ENCODE assay signal across 1 cellular context in the genomic region with DNA sequence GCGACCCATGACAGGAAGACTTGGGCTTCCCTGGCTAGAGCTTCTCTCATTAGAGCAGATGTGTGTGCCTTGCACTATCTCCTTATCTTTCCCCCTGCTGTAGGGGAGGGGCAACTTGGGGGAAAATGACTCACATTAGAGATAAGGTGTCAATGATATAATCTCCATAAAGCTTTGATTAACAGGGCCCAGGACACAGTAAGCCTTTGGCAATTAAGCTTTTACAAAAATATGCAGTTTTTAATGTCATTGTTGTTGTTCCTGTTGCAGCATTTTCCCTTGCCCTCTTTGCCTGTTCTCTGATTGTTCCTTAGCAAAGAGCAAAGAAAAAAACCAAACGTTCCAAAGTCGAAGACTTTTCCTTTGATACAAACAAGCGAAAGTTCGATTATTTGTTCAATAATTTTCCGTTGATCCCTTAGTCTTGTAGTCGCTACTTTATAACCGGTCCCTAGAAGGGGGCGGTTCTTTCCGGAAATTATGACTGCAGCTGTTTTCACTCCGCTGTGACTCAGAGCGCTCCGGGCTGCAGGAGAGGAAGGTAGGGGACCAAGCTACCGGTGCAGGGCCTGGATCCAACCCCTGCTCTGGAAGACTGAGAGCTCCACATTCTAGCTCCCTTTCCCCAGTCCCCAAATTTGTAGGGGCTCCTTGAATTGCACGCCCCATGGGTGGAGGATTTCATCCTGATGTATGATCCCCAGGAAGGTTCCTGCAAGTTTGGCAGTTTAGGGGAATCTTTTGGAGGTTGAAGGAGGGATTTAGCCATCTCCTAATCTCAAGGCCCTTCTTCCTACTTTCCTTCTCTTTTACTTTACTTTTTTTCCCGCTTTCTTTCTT.
TF ChIP-seq lines count a peak whose summit lies in the region.

TSS of gene VWA5A (plus strand) at position 509 of the 840 bp plus-strand sequence. CDS start 2,062 bp downstream, outside the sequence.

TF ChIP-seq in K562, 482 proteins besides CTCF, POLR2A, EP300 and RAD21 (continued from another document and continues in another):
- TF ChIP-seq, protein P1, sequence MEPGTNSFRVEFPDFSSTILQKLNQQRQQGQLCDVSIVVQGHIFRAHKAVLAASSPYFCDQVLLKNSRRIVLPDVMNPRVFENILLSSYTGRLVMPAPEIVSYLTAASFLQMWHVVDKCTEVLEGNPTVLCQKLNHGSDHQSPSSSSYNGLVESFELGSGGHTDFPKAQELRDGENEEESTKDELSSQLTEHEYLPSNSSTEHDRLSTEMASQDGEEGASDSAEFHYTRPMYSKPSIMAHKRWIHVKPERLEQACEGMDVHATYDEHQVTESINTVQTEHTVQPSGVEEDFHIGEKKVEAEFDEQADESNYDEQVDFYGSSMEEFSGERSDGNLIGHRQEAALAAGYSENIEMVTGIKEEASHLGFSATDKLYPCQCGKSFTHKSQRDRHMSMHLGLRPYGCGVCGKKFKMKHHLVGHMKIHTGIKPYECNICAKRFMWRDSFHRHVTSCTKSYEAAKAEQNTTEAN (CRISPR knock-in tag; IDR thresholded peaks at IDR 0.05): no peak
- TF ChIP-seq HNRNPLL (IDR thresholded peaks at IDR 0.05; ENCODE audit: low read depth, low read length, poor library complexity, severe bottlenecking) (no peak), TAF1 (IDR thresholded peaks at IDR 0.05; ENCODE audit: control insufficient read depth, extremely low read depth, insufficient read depth, low read length, severe bottlenecking) (peak; percentile 77), ZNF316 (IDR thresholded peaks at IDR 0.05) (no peak), ZNF263 (CRISPR knock-in tag; IDR thresholded peaks at IDR 0.05; ENCODE audit: borderline replicate concordance) (no peak), SP1 (CRISPR knock-in tag; IDR thresholded peaks at IDR 0.05) (peak; percentile 45; the same call in 1 of the 2 replicates), TARDBP (IDR thresholded peaks at IDR 0.05) (no peak), ID3 (CRISPR knock-in tag; IDR thresholded peaks at IDR 0.05) (no peak), ID3 (tag; IDR thresholded peaks at IDR 0.05) (no peak), YY1 (IDR thresholded peaks at IDR 0.05; ENCODE audit: borderline replicate concordance in 1 of 3, control insufficient read depth in 1 of 3, extremely low read depth in 1 of 3, insufficient read depth in 3 of 3, insufficient read length in 1 of 3, insufficient replicate concordance in 2 of 3, low read depth in 1 of 3, low read length in 2 of 3) (peak in 1 of 3 experiments; percentile 59), POLR2B (IDR thresholded peaks at IDR 0.05; ENCODE audit: low read depth, partially characterized antibody) (peak; percentile 80), JUN (IDR thresholded peaks at IDR 0.05; ENCODE audit: borderline replicate concordance, low read depth, low read length) (peak; percentile 67; the same call in 1 of the 2 replicates), JUN (CRISPR knock-in tag; IDR thresholded peaks at IDR 0.05; ENCODE audit: borderline replicate concordance) (no peak), ZNF717 (CRISPR knock-in tag; IDR thresholded peaks at IDR 0.05) (no peak), E2F3 (CRISPR knock-in tag; IDR thresholded peaks at IDR 0.05) (no peak), TEAD4 (IDR thresholded peaks at IDR 0.05; ENCODE audit: low read length) (0 out of 2 replicates have a peak, but pooled peaks have one; percentile 17), TEAD4 (CRISPR knock-in tag; IDR thresholded peaks at IDR 0.05; ENCODE audit: borderline replicate concordance) (no peak), STAT5A (IDR thresholded peaks at IDR 0.05; ENCODE audit: borderline replicate concordance, low read length) (peak; percentile 46; the same call in 1 of the 2 replicates), POLR2H (tag; IDR thresholded peaks at IDR 0.05; ENCODE audit: low read depth) (peak; percentile 91), ETS1 (conservative IDR thresholded peaks at IDR 0.05; ENCODE audit: control insufficient read depth, low read depth, low read length) (peak; percentile 34; the same call in 1 of the 2 replicates), NFE2 (IDR thresholded peaks at IDR 0.05; ENCODE audit: low read depth) (peak; percentile 37; the same call in 1 of the 2 replicates), CCAR2 (IDR thresholded peaks at IDR 0.05; ENCODE audit: low read depth, low read length) (no peak), PCBP2 (IDR thresholded peaks at IDR 0.05; ENCODE audit: low read depth, low read length, poor library complexity, severe bottlenecking) (no peak), GABPB1 (CRISPR knock-in tag; IDR thresholded peaks at IDR 0.05) (no peak), BRCA1 (IDR thresholded peaks at IDR 0.05) (no peak), BRCA1 (CRISPR knock-in tag; IDR thresholded peaks at IDR 0.05) (no peak), CBX5 (IDR thresholded peaks at IDR 0.05; ENCODE audit: borderline replicate concordance, low read depth) (no peak), FOXJ2 (tag; IDR thresholded peaks at IDR 0.05) (peak; percentile 64; the same call in 1 of the 2 replicates), ZNF639 (CRISPR knock-in tag; conservative IDR thresholded peaks at IDR 0.05 in 1 of 2, IDR thresholded peaks at IDR 0.05 in 1 of 2) (0 out of 4 replicates have a peak, but pooled peaks of 1 of the 2 experiments have one; percentile 46), MCM3 (IDR thresholded peaks at IDR 0.05) (no peak), IRF2 (CRISPR knock-in tag; IDR thresholded peaks at IDR 0.05) (no peak), NFIC (IDR thresholded peaks at IDR 0.05) (0 out of 2 replicates have a peak, but pooled peaks have one; percentile 13), TBP (optimal IDR thresholded peaks at IDR 0.05; ENCODE audit: low read depth, low read length) (peak; percentile 56), ZNF124 (CRISPR knock-in tag; IDR thresholded peaks at IDR 0.05) (no peak), KLF13 (tag; IDR thresholded peaks at IDR 0.05; ENCODE audit: borderline replicate concordance, low read depth) (peak; percentile 91), SMARCE1 (IDR thresholded peaks at IDR 0.05) (peak; percentile 94), SREBF2 (CRISPR knock-in tag; IDR thresholded peaks at IDR 0.05) (no peak), NCOR1 (IDR thresholded peaks at IDR 0.05) (no peak), CBFB (CRISPR knock-in tag; IDR thresholded peaks at IDR 0.05) (no peak), C11orf30 (IDR thresholded peaks at IDR 0.05; ENCODE audit: low read depth) (no peak), BRD4 (IDR thresholded peaks at IDR 0.05) (no peak)
- TF ChIP-seq, protein P2, sequence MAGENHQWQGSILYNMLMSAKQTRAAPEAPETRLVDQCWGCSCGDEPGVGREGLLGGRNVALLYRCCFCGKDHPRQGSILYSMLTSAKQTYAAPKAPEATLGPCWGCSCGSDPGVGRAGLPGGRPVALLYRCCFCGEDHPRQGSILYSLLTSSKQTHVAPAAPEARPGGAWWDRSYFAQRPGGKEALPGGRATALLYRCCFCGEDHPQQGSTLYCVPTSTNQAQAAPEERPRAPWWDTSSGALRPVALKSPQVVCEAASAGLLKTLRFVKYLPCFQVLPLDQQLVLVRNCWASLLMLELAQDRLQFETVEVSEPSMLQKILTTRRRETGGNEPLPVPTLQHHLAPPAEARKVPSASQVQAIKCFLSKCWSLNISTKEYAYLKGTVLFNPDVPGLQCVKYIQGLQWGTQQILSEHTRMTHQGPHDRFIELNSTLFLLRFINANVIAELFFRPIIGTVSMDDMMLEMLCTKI (IDR thresholded peaks at IDR 0.05; ENCODE audit: partially characterized antibody): no peak
- TF ChIP-seq, protein P3, sequence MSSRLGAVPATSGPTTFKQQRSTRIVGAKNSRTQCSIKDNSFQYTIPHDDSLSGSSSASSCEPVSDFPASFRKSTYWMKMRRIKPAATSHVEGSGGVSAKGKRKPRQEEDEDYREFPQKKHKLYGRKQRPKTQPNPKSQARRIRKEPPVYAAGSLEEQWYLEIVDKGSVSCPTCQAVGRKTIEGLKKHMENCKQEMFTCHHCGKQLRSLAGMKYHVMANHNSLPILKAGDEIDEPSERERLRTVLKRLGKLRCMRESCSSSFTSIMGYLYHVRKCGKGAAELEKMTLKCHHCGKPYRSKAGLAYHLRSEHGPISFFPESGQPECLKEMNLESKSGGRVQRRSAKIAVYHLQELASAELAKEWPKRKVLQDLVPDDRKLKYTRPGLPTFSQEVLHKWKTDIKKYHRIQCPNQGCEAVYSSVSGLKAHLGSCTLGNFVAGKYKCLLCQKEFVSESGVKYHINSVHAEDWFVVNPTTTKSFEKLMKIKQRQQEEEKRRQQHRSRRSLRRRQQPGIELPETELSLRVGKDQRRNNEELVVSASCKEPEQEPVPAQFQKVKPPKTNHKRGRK (tag; IDR thresholded peaks at IDR 0.05): peak; percentile 95
